ENCODE assay signal across 8 cellular contexts in genomic region chr4:77820836-77821561, GRCh38. TPM values are rescaled to one million over a fixed set of nuclear protein-coding genes. Genes with fewer than 3 reads are reported as not detected.
DNase-seq lines count a peak whose midpoint lies in the region; ATAC-seq and TF ChIP-seq lines count a peak whose summit lies in the region.

No MANE protein-coding gene starts in this region.

- TF ChIP-seq CTCF in GM13977 (IDR thresholded peaks at IDR 0.05; ENCODE audit: extremely low read depth, insufficient read depth, missing control alignments) (no peak), WI38 (IDR thresholded peaks at IDR 0.05; ENCODE audit: low read depth, low read length) (no peak), fibroblast of villous mesenchyme (IDR thresholded peaks at IDR 0.05; ENCODE audit: insufficient read depth, low read depth, low read length) (no peak)

- no peaks in the 10 kb centered on the region for H3K36me3 ChIP-seq in ACC112 (ENCODE audit: insufficient read depth, low read length)

- in situ Hi-C loops in GM13977 (cut with MboI; ENCODE audit: low pct_unique_long_range_greater_than_20kb, low sequenced_read_pairs, unreplicated experiment): no loop called here

- peaks cover 16% of the 10 kb centered on the region for H3K4me1 ChIP-seq in ACC112 (ENCODE audit: control insufficient read depth, insufficient read depth, low read length, unreplicated experiment)

- no peak for ATAC-seq in HG03039 (IDR thresholded peaks at IDR 0.05; ENCODE audit: unreplicated experiment)
- ATAC-seq in GM18867 (IDR thresholded peaks at IDR 0.05; ENCODE audit: unreplicated experiment): no peak
- ATAC-seq in HG03175 (IDR thresholded peaks at IDR 0.05; ENCODE audit: unreplicated experiment): no peak

- DNase-seq in GM13977 (ENCODE audit: low spot score) (peak; percentile 15), fibroblast of villous mesenchyme (ENCODE audit: low read depth) (peak; percentile 18), putamen (ENCODE audit: low spot score) (peak; percentile 17)

- peak overlapping the region; percentile 95 for H2AFZ ChIP-seq in ACC112 (ENCODE audit: low read length, unreplicated experiment)

- H3K4me3 ChIP-seq in ACC112 (ENCODE audit: low read depth, low read length) (peak overlapping the region; percentile 97), WI38 (ENCODE audit: low read depth, low read length) (peak overlapping the region; percentile 84), fibroblast of villous mesenchyme (ENCODE audit: low read depth, low read length) (peak overlapping the region; percentile 85)

- H3K27ac ChIP-seq in ACC112 (ENCODE audit: low read depth, low read length): peak overlapping the region; percentile 76

- H3K27me3 ChIP-seq in ACC112 (ENCODE audit: insufficient read depth, low read length): no peaks in the 10 kb centered on the region

- peaks cover 24% of the 10 kb centered on the region for H3K79me2 ChIP-seq in ACC112 (ENCODE audit: control insufficient read depth, insufficient read depth, low read length, unreplicated experiment)

RNA-seq across cellular contexts. Expression of gene CNOT6L, which starts 1.8 kb away (rescaled TPM):
- total RNA-seq in fibroblast of villous mesenchyme: 13.5 and 14.2 TPM in 2 replicates

RNA-seq across cellular contexts. Expression of gene MRPL1, which starts 41.6 kb away (rescaled TPM):
- 26.7 and 42.3 TPM in 2 replicates for total RNA-seq in fibroblast of villous mesenchyme
